ENCODE assay signal across 9 cellular contexts in the genomic region with DNA sequence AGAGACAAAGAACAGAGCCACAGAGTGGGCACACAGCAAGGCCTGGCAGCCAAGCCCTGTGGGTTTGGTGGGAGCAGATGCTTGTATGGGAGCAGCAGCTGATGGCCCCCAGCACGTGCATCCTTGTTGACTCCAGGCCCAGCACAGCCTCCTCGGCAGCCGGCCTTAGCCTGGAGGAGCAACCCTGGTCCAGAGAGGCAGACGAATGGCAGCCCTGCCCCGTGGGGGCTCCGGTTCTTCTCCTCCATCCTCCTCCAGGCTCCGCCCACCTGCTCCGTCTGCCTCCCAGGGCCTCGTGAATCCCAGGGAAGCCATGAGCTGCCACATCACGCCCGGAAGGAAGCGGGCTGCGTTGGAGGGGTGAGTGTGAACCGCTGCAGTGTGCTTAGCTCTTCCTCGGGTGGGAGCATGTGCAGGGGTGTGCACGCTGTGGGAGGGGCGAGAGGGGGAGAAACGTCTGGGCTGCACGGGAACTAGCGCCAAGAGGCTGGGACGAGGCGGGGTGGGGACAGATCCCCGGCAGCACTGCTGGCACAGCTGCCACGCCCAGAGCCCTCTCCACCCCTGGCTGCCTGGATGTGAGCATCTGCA. TPM values are rescaled to one million over a fixed set of nuclear protein-coding genes. Genes with fewer than 3 reads are reported as not detected.
A peak's percentile ranks its signal among the peaks of the same experiment; 100 is the strongest.
DNase-seq lines count a peak whose midpoint lies in the region; TF ChIP-seq lines count a peak whose summit lies in the region.
"Had no signal": no experiment of that assay in that cellular context is flagged by ENCODE, and none has a peak within 500 bp of the region (broad histone marks: within the 10 kb centered on the region; RNA-seq: fewer than 3 reads in every experiment).

No MANE protein-coding gene starts in this region.

- no peaks in the 10 kb centered on the region for H3K9me3 ChIP-seq in esophagus squamous epithelium

- intact Hi-C loops in esophagus squamous epithelium (cut with DNase I) (no loop called here), posterior cingulate gyrus (cut with DNase I) (loop anchor here (5.0 kb wide), 1 partner anchor 65 kb away; no protein-coding TSS in a partner anchor)

- no peaks in the 10 kb centered on the region for H3K36me3 ChIP-seq in esophagus squamous epithelium

- peaks cover 21 to 53% (median 36%) of the 10 kb centered on the region in 3 donors for H3K4me1 ChIP-seq in esophagus squamous epithelium

- peak; percentile 83 to 89 (median 85) for DNase-seq in NCI-H1417 (lab: John Stamatoyannopoulos, UW)
- no peak for DNase-seq in NCI-H1417 treated with DMSO at 0.1 percent for 48 hours (lab: John Stamatoyannopoulos, UW)
- DNase-seq in NCI-H2171 treated with DMSO at 0.1 percent for 48 hours (lab: John Stamatoyannopoulos, UW), result peak; percentile 88
- no peak for DNase-seq in esophagus squamous epithelium (lab: John Stamatoyannopoulos, UW)
- DNase-seq in posterior cingulate gyrus, result peak; percentile 54 to 96 (median 76)
- no peak for DNase-seq in stimulated activated naive CD4-positive, alpha-beta T cell treated with Interleukin-2 at 50 U/mL for 16 hours (lab: John Stamatoyannopoulos, UW)
- DNase-seq in activated CD4-positive, CD25-positive, alpha-beta regulatory T cell treated with anti-CD3 and anti-CD28 coated beads, Interleukin-2, amount 50 U/mL, for 72 hours, result no peak
- no peak for DNase-seq in SKM-1 (lab: John Stamatoyannopoulos, UW; ENCODE audit: unreplicated experiment)
- DNase-seq: stimulated activated CD4-positive, alpha-beta T cell treated with anti-CD3 and anti-CD28 coated beads, Interleukin-4, amount 100 ng/mL, for 1 hour had no signal

- H3K27me3 ChIP-seq in esophagus squamous epithelium, result peaks cover 0 to 35% (median 0%) of the 10 kb centered on the region in 4 donors

- H3K27ac ChIP-seq in esophagus squamous epithelium, result peak overlapping the region in 3 of 4 donors; percentile 83 to 93 (median 83)

- WGBS in esophagus squamous epithelium, 2 donors, result 13 to 31% methylated on average over 2 to 8 of the region's 24 CpGs

- no peak for TF ChIP-seq CTCF in esophagus squamous epithelium (IDR thresholded peaks at IDR 0.05)

- H3K4me3 ChIP-seq in esophagus squamous epithelium, result no peak overlapping the region

- no peak for TF ChIP-seq POLR2A in esophagus squamous epithelium (IDR thresholded peaks at IDR 0.05)

RNA-seq across cellular contexts. Expression of gene JAM3, which starts 36.3 kb away (rescaled TPM):
- total RNA-seq in esophagus squamous epithelium, result 10 to 100 TPM in 2 of 4 donors, 1 to 10 TPM in 2; 1.6 to 21.4 (median 7.9) TPM

Comparison
In these comparisons a context has a peak if more than half of its experiments do, and no peak if none do; other contexts are left out.
1. DNase-seq: peak in NCI-H1417 (3 of 3), NCI-H2171 treated with DMSO at 0.1 percent for 48 hours (single experiment) and posterior cingulate gyrus (10 of 10); none in NCI-H1417 treated with DMSO at 0.1 percent for 48 hours (single experiment), esophagus squamous epithelium (single experiment), stimulated activated naive CD4-positive, alpha-beta T cell treated with Interleukin-2 at 50 U/mL for 16 hours (single experiment), activated CD4-positive, CD25-positive, alpha-beta regulatory T cell treated with anti-CD3 and anti-CD28 coated beads, Interleukin-2, amount 50 U/mL, for 72 hours (single experiment) and SKM-1 (single experiment).